7 cellular contexts compared by ENCODE assay signal in genomic region chr4:41882622-41883347, GRCh38.
DNase-seq lines count a peak whose midpoint lies in the region; ATAC-seq and TF ChIP-seq lines count a peak whose summit lies in the region.

No MANE protein-coding gene starts in this region.

- no peaks in the 10 kb centered on the region for H3K36me3 Mint-ChIP-seq in nephron (ENCODE audit: low read depth)

- H3K9me3 Mint-ChIP-seq in nephron: no peaks in the 10 kb centered on the region

- H3K27ac ChIP-seq in tibial artery: no peak overlapping the region

- intact Hi-C loops in tibial artery (cut with DNase I; ENCODE audit: low total_unique reads): loop anchor here (10.0 kb wide), 1 partner anchor 598 kb away; no protein-coding TSS in a partner anchor

- TF ChIP-seq CTCF in GM12874 (IDR thresholded peaks at IDR 0.05; ENCODE audit: insufficient read depth, low read depth, low read length) (peak; percentile 90), nephron (IDR thresholded peaks at IDR 0.05; ENCODE audit: unreplicated experiment in 3 of 3) (peak; percentile 96 to 99 (median 97)), tibial artery (IDR thresholded peaks at IDR 0.05) (peak; percentile 56 to 97)

- TF ChIP-seq POLR2A in erythroblast (IDR thresholded peaks at IDR 0.05; ENCODE audit: low read length): no peak

- peak; percentile 21 for DNase-seq in NCI-H2171 (lab: John Stamatoyannopoulos, UW)
- DNase-seq in activated CD8-positive, alpha-beta memory T cell treated with anti-CD3 and anti-CD28 coated beads, Interleukin-2, amount 50 U/mL, for 4 hours: peak; percentile 52
- peak; percentile 35 to 63 for DNase-seq in erythroblast (lab: John Stamatoyannopoulos, UW)
- DNase-seq in tibial artery: no peak

- H3K4me3 ChIP-seq in tibial artery: peak overlapping the region; percentile 32 to 57

- H3K27me3 ChIP-seq in tibial artery: peaks cover 8 to 82% of the 10 kb centered on the region in 2 donors

- no peak overlapping the region for H3K27ac Mint-ChIP-seq in nephron

- no peaks in the 10 kb centered on the region for H3K9me3 ChIP-seq in tibial artery

- H3K4me1 ChIP-seq in tibial artery: peaks cover 0 to 32% (median 27%) of the 10 kb centered on the region in 4 donors

- peaks cover 25% of the 10 kb centered on the region for H3K4me1 Mint-ChIP-seq in nephron

- no peaks in the 10 kb centered on the region for H3K36me3 ChIP-seq in tibial artery

- peaks cover 100% of the 10 kb centered on the region for H3K27me3 Mint-ChIP-seq in nephron (ENCODE audit: low read depth)

- H3K4me3 Mint-ChIP-seq in nephron: peak overlapping the region; percentile 65 to 77 (median 74)

- ATAC-seq in HG02623 (IDR thresholded peaks at IDR 0.05; ENCODE audit: unreplicated experiment): peak; percentile 61

Comparison
In these comparisons a context has a peak if more than half of its experiments do, and no peak if none do; other contexts are left out.
1. DNase-seq: peak in NCI-H2171 (single experiment), activated CD8-positive, alpha-beta memory T cell treated with anti-CD3 and anti-CD28 coated beads, Interleukin-2, amount 50 U/mL, for 4 hours (single experiment) and erythroblast (2 of 2); none in tibial artery (0 of 2).
2. Peak in every context shown above with its lines, with median percentiles within 50 percentile points of each other: CTCF ChIP-seq.